Comparison of ENCODE assay signal across 15 cellular contexts in the genomic region with DNA sequence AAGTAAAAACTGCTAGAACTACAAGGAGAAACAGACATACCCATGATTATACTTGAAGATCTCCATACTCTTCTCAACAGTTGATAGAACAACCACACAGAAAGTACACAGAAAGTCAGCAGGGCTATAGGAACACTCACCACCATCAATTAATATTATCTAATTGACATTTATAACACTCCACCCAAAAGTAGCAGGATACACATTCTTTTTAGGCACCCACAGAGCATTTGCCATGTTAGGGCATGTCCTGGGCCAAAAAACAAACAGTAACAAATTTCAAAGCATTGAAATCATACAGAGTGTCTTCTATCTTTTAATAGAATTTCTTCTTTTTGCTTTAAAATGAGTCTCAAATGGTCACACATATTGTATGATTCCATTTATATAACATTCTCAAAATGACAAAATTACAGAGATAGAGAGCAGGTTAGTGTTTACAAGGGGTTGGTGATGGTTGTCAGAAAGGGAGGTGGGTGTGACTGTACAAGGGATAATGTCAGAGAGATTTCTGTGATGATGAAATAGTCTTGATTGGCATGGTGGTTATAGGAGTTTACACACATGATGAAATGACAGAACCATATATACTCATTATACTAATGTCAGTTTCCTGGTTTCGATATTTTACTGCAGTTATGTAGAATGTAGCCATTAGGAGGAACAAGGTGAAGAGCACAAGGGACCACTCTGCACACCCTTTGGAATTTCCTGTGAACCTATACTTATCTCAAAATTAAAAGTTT.
A peak's percentile ranks its signal among the peaks of the same experiment; 100 is the strongest.
DNase-seq lines count a peak whose midpoint lies in the region; ATAC-seq, FAIRE-seq and TF ChIP-seq lines count a peak whose summit lies in the region.
"Had no signal": no experiment of that assay in that cellular context is flagged by ENCODE, and none has a peak within 500 bp of the region (broad histone marks: within the 10 kb centered on the region; RNA-seq: fewer than 3 reads in every experiment).

No MANE protein-coding gene starts in this region.

- no peak for FAIRE-seq in pancreas (lab: Jason Lieb, UNC)
- FAIRE-seq: A549, islet of Langerhans had no signal

- no peaks in the 10 kb centered on the region for H3K27me3 Mint-ChIP-seq in activated CD4-positive, alpha-beta T cell treated with anti-CD3 and anti-CD28 coated beads, Interleukin-2, amount 10 ng/mL, durations not matched to agents 7 days and 5 days
- H3K27me3 Mint-ChIP-seq in stimulated activated naive B cell treated with anti-CD40 and anti-IgM and Interleukin-4, amounts not matched to agents 10 μg/mL and 1 μg/mL and 100 μg/mL, for 72 hours = no peaks in the 10 kb centered on the region

- no peaks in the 10 kb centered on the region for H3K36me3 ChIP-seq in pancreas
- H3K36me3 ChIP-seq: stomach had no signal

- peaks cover 24% of the 10 kb centered on the region for H3K9me3 Mint-ChIP-seq in activated CD4-positive, alpha-beta T cell treated with anti-CD3 and anti-CD28 coated beads, Interleukin-2, amount 10 ng/mL, durations not matched to agents 7 days and 5 days
- H3K9me3 Mint-ChIP-seq in activated naive CD4-positive, alpha-beta T cell treated with anti-CD3 and anti-CD28 coated beads, Interleukin-2, amount 50 U/mL, for 72 hours = peaks cover 1 to 15% of the 10 kb centered on the region in 2 donors
- H3K9me3 Mint-ChIP-seq in stimulated activated naive B cell treated with anti-CD40 and anti-IgM and Interleukin-4, amounts not matched to agents 10 μg/mL and 1 μg/mL and 100 μg/mL, for 72 hours = peaks cover 11 to 15% of the 10 kb centered on the region in 2 donors

- no peaks in the 10 kb centered on the region for H3K27me3 ChIP-seq in pancreas
- H3K27me3 ChIP-seq: stomach had no signal

- H3K27ac Mint-ChIP-seq in activated CD4-positive, alpha-beta T cell treated with anti-CD3 and anti-CD28 coated beads, Interleukin-2, amount 10 ng/mL, durations not matched to agents 7 days and 5 days = peak overlapping the region; percentile 37
- H3K27ac Mint-ChIP-seq in activated naive CD4-positive, alpha-beta T cell treated with anti-CD3 and anti-CD28 coated beads, Interleukin-2, amount 50 U/mL, for 72 hours = peak overlapping the region; percentile 73 to 81
- H3K27ac Mint-ChIP-seq in stimulated activated naive B cell treated with anti-CD40 and anti-IgM and Interleukin-4, amounts not matched to agents 10 μg/mL and 1 μg/mL and 100 μg/mL, for 72 hours = peak overlapping the region; percentile 70
- H3K27ac Mint-ChIP-seq: brain had no signal

- intact Hi-C loops in pancreas (cut with DNase I) = no loop called here

- no peak overlapping the region for H3K27ac ChIP-seq in pancreas
- H3K27ac ChIP-seq: A549, stomach had no signal

- POLR2A ChIA-PET in activated CD4-positive, alpha-beta T cell treated with anti-CD3 and anti-CD28 coated beads, Interleukin-2, amount 10 ng/mL, durations not matched to agents 7 days and 5 days (lab: Charles Lee) = no interaction called here

- TF ChIP-seq CTCF in pancreas (IDR thresholded peaks at IDR 0.05) = no peak

- peaks cover 0 to 3% (median 0%) of the 10 kb centered on the region in 3 donors for H3K4me1 ChIP-seq in pancreas
- H3K4me1 ChIP-seq: A549 had no signal

- WGBS in pancreas, 2 donors = 93 to 97% methylated on average over 1 of the region's 1 CpG

- peak; percentile 75 to 91 for ATAC-seq in activated naive CD4-positive, alpha-beta T cell treated with anti-CD3 and anti-CD28 coated beads, Interleukin-2, amount 50 U/mL, for 72 hours
- peak; percentile 77 to 89 for ATAC-seq in stimulated activated naive B cell treated with anti-CD40 and anti-IgM and Interleukin-4, amounts not matched to agents 10 μg/mL and 1 μg/mL and 100 μg/mL, for 72 hours (replicated peaks)
- ATAC-seq in pancreas = no peak
- ATAC-seq: A549 had no signal

- H3K4me3 ChIP-seq in pancreas = no peak overlapping the region
- H3K4me3 ChIP-seq: A549, stomach had no signal

- CTCF ChIA-PET in activated CD4-positive, alpha-beta T cell treated with anti-CD3 and anti-CD28 coated beads, Interleukin-2, amount 10 ng/mL, durations not matched to agents 7 days and 5 days (lab: Charles Lee) = no interaction called here

- no peak overlapping the region for H3K4me3 Mint-ChIP-seq in activated CD4-positive, alpha-beta T cell treated with anti-CD3 and anti-CD28 coated beads, Interleukin-2, amount 10 ng/mL, durations not matched to agents 7 days and 5 days
- H3K4me3 Mint-ChIP-seq in stimulated activated naive B cell treated with anti-CD40 and anti-IgM and Interleukin-4, amounts not matched to agents 10 μg/mL and 1 μg/mL and 100 μg/mL, for 72 hours = no peak overlapping the region
- H3K4me3 Mint-ChIP-seq: brain had no signal

- H3K36me3 Mint-ChIP-seq in activated CD4-positive, alpha-beta T cell treated with anti-CD3 and anti-CD28 coated beads, Interleukin-2, amount 10 ng/mL, durations not matched to agents 7 days and 5 days (ENCODE audit: low read depth) = peaks cover 78% of the 10 kb centered on the region
- peaks cover 34 to 87% of the 10 kb centered on the region in 2 donors for H3K36me3 Mint-ChIP-seq in activated naive CD4-positive, alpha-beta T cell treated with anti-CD3 and anti-CD28 coated beads, Interleukin-2, amount 50 U/mL, for 72 hours
- peaks cover 68 to 95% of the 10 kb centered on the region in 2 donors for H3K36me3 Mint-ChIP-seq in stimulated activated naive B cell treated with anti-CD40 and anti-IgM and Interleukin-4, amounts not matched to agents 10 μg/mL and 1 μg/mL and 100 μg/mL, for 72 hours

- peaks cover 0 to 5% (median 0%) of the 10 kb centered on the region in 4 donors for H3K9me3 ChIP-seq in pancreas

- no peak for DNase-seq in activated CD4-positive, alpha-beta T cell treated with anti-CD3 and anti-CD28 coated beads, Interleukin-2, amount 10 ng/mL, durations not matched to agents 7 days and 5 days
- DNase-seq in activated CD4-positive, alpha-beta T cell treated with anti-CD3 and anti-CD28 coated beads, Interleukin-2, amount 50 U/mL, for 48 hours = no peak
- peak; percentile 49 to 58 for DNase-seq in Kasumi-1 (lab: John Stamatoyannopoulos, UW)
- DNase-seq in activated naive CD4-positive, alpha-beta T cell treated with anti-CD3 and anti-CD28 coated beads, Interleukin-2, amount 50 U/mL, for 72 hours (ENCODE audit: low spot score in 2 of 2) = no peak
- DNase-seq in stimulated activated naive B cell treated with anti-CD40 and anti-IgM and Interleukin-4, amounts not matched to agents 10 μg/mL and 1 μg/mL and 100 μg/mL, for 72 hours = no peak
- DNase-seq in pancreas = no peak
- no peak for DNase-seq in 8988T
- DNase-seq in effector CD4-positive, alpha-beta T cell = no peak
- DNase-seq: DND-41, H7, NCI-H1417 treated with DMSO at 0.1 percent for 48 hours, stomach had no signal

- peaks cover 82% of the 10 kb centered on the region for H3K4me1 Mint-ChIP-seq in activated CD4-positive, alpha-beta T cell treated with anti-CD3 and anti-CD28 coated beads, Interleukin-2, amount 10 ng/mL, durations not matched to agents 7 days and 5 days
- H3K4me1 Mint-ChIP-seq in stimulated activated naive B cell treated with anti-CD40 and anti-IgM and Interleukin-4, amounts not matched to agents 10 μg/mL and 1 μg/mL and 100 μg/mL, for 72 hours = peaks cover 49 to 88% of the 10 kb centered on the region in 2 donors

Comparison
In these comparisons a context has a peak if more than half of its experiments do, and no peak if none do; other contexts are left out.
1. DNase-seq: peak in Kasumi-1 (2 of 2); none in activated CD4-positive, alpha-beta T cell treated with anti-CD3 and anti-CD28 coated beads, Interleukin-2, amount 10 ng/mL, durations not matched to agents 7 days and 5 days (single experiment), activated CD4-positive, alpha-beta T cell treated with anti-CD3 and anti-CD28 coated beads, Interleukin-2, amount 50 U/mL, for 48 hours (0 of 2), activated naive CD4-positive, alpha-beta T cell treated with anti-CD3 and anti-CD28 coated beads, Interleukin-2, amount 50 U/mL, for 72 hours (0 of 2), stimulated activated naive B cell treated with anti-CD40 and anti-IgM and Interleukin-4, amounts not matched to agents 10 μg/mL and 1 μg/mL and 100 μg/mL, for 72 hours (single experiment), pancreas (0 of 6), 8988T (single experiment) and effector CD4-positive, alpha-beta T cell (single experiment).
2. ATAC-seq: peak in activated naive CD4-positive, alpha-beta T cell treated with anti-CD3 and anti-CD28 coated beads, Interleukin-2, amount 50 U/mL, for 72 hours (2 of 2) and stimulated activated naive B cell treated with anti-CD40 and anti-IgM and Interleukin-4, amounts not matched to agents 10 μg/mL and 1 μg/mL and 100 μg/mL, for 72 hours (2 of 2); none in pancreas (0 of 4).
3. Peak in every context shown above with its lines, with median percentiles within 50 percentile points of each other: H3K27ac Mint-ChIP-seq.